Comparison of ENCODE assay signal across 23 cellular contexts in the genomic region with DNA sequence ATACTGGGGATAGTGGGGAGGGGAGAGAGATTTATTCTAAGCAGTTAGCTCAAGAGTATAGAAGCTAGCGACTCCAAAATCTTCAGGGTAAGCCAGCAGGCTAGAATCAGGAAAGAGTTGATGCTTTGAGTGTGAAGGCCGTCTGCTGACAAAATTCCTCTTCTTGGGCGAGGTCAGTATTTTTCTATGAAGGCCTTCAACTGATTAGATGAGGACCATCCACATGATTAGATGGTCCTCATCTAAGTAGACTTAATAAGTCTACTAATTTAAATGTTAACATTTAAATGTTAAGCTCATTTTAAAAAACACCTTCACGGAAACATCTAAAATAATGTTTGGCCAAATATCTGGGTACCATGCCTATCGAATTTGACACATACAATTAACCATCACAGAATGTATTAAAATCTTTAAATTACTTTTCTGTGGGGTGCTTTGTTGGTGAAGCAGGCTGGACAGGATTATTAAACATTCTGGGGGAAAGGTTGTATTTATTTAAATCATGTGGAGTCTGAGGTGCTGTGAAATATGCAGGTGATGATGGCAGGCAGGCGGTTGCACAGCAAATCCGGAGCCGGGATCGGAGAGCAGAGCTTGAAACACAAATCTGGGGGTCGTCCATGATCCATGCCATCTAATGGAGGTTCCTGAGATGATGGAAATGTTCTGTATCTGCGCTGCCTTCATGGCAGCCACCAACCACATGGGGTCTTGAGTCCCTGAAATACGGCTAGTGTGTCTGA. TPM values are rescaled to one million over a fixed set of nuclear protein-coding genes. Genes with fewer than 3 reads are reported as not detected.
"Had no signal": no experiment of that assay in that cellular context is flagged by ENCODE, and none has a peak within 500 bp of the region (broad histone marks: within the 10 kb centered on the region; RNA-seq: fewer than 3 reads in every experiment).

No MANE protein-coding gene starts in this region.

- H3K4me3 Mint-ChIP-seq: activated B cell treated with CpG ODN at 0.5 μM for 24 hours; activated CD4-positive, alpha-beta memory T cell treated with anti-CD3 and anti-CD28 coated beads for 36 hours; activated CD4-positive, alpha-beta T cell treated with anti-CD3 and anti-CD28 coated beads, Interleukin-2, amount 10 ng/mL, durations not matched to agents 7 days and 5 days; activated naive CD4-positive, alpha-beta T cell treated with anti-CD3 and anti-CD28 coated beads for 36 hours; activated naive CD8-positive, alpha-beta T cell treated with anti-CD3 and anti-CD28 coated beads for 36 hours; activated T-cell treated with anti-CD3 and anti-CD28 coated beads, Interleukin-2, amount 50 U/mL, for 4 hours; T-helper 1 cell treated with Interleukin-12 subunit alpha and Interleukin-12 subunit beta and Interleukin-4 antibody, amounts not matched to agents 30 μg/mL and 1 μg/mL, for 36 hours had no signal

- ATAC-seq: activated T-cell treated with anti-CD3 and anti-CD28 coated beads, Interleukin-2, amount 50 U/mL, for 4 hours had no signal

- H3K27me3 ChIP-seq: breast epithelium had no signal

- H3K27ac Mint-ChIP-seq: activated B cell treated with CpG ODN at 0.5 μM for 24 hours; activated CD4-positive, alpha-beta memory T cell treated with anti-CD3 and anti-CD28 coated beads for 36 hours; activated CD4-positive, alpha-beta T cell treated with anti-CD3 and anti-CD28 coated beads, Interleukin-2, amount 10 ng/mL, durations not matched to agents 7 days and 5 days; activated naive CD4-positive, alpha-beta T cell treated with anti-CD3 and anti-CD28 coated beads for 36 hours; activated naive CD8-positive, alpha-beta T cell treated with anti-CD3 and anti-CD28 coated beads for 36 hours; T-helper 1 cell treated with Interleukin-12 subunit alpha and Interleukin-12 subunit beta and Interleukin-4 antibody, amounts not matched to agents 30 μg/mL and 1 μg/mL, for 36 hours had no signal

- H3K36me3 ChIP-seq: breast epithelium had no signal

- H3K4me1 ChIP-seq: breast epithelium had no signal

- H3K9me3 ChIP-seq: breast epithelium had no signal

- H3K4me3 ChIP-seq: breast epithelium had no signal

- H3K9me3 Mint-ChIP-seq: activated B cell treated with CpG ODN at 0.5 μM for 24 hours; activated naive CD4-positive, alpha-beta T cell treated with anti-CD3 and anti-CD28 coated beads for 36 hours; activated T-cell treated with anti-CD3 and anti-CD28 coated beads, Interleukin-2, amount 50 U/mL, for 4 hours; T-helper 1 cell treated with Interleukin-12 subunit alpha and Interleukin-12 subunit beta and Interleukin-4 antibody, amounts not matched to agents 30 μg/mL and 1 μg/mL, for 36 hours had no signal

- H3K27me3 Mint-ChIP-seq: activated CD4-positive, alpha-beta memory T cell treated with anti-CD3 and anti-CD28 coated beads for 36 hours; activated CD4-positive, alpha-beta T cell treated with anti-CD3 and anti-CD28 coated beads, Interleukin-2, amount 10 ng/mL, durations not matched to agents 7 days and 5 days; activated naive CD8-positive, alpha-beta T cell treated with anti-CD3 and anti-CD28 coated beads for 36 hours had no signal

- DNase-seq: activated B cell treated with CpG ODN at 0.5 μM for 24 hours; activated CD4-positive, alpha-beta memory T cell treated with anti-CD3 and anti-CD28 coated beads for 36 hours; activated CD4-positive, alpha-beta T cell treated with anti-CD3 and anti-CD28 coated beads for 1 hour; activated CD4-positive, alpha-beta T cell treated with anti-CD3 and anti-CD28 coated beads, Interleukin-2, amount 10 ng/mL, durations not matched to agents 7 days and 5 days; activated CD8-positive, alpha-beta memory T cell treated with anti-CD3 and anti-CD28 coated beads for 24 hours; activated effector memory CD4-positive, alpha-beta T cell treated with anti-CD3 and anti-CD28 coated beads, Interleukin-2, amount 50 U/mL, for 16 hours; activated naive CD4-positive, alpha-beta T cell treated with anti-CD3 and anti-CD28 coated beads for 36 hours; activated naive CD8-positive, alpha-beta T cell treated with anti-CD3 and anti-CD28 coated beads for 36 hours; activated T-cell treated with anti-CD3 and anti-CD28 coated beads, Interleukin-2, amount 50 U/mL, for 4 hours; caudate nucleus; Karpas-422; MM.1S; NCI-H1105; NCI-H1436; NCI-H1694 treated with DMSO at 0.1 percent for 48 hours; NCI-H2029 treated with DMSO at 0.1 percent for 48 hours; NCI-H345; NCI-H510A; NCI-H69; NK-92 treated with Interleukin-12 subunit alpha and Interleukin-12 subunit beta, amount 100 ng/mL, for 24 hours; SHP77 treated with DMSO at 0.1 percent for 48 hours had no signal

RNA-seq across cellular contexts. Expression of gene ADORA2B, which starts 49.8 kb away (rescaled TPM):
- total RNA-seq: activated B cell treated with CpG ODN at 0.5 μM for 24 hours had no signal
